26 cellular contexts compared by ENCODE assay signal in genomic region chr11:14041565-14041964, GRCh38.
DNase-seq lines count a peak whose midpoint lies in the region; ATAC-seq, FAIRE-seq and TF ChIP-seq lines count a peak whose summit lies in the region.
"Had no signal": no experiment of that assay in that cellular context is flagged by ENCODE, and none has a peak within 500 bp of the region (broad histone marks: within the 10 kb centered on the region; RNA-seq: fewer than 3 reads in every experiment).

No MANE protein-coding gene starts in this region.

- H2BK5ac ChIP-seq in IMR-90 (ENCODE audit: low read depth, low read length, poor library complexity, severe bottlenecking) (no peak overlapping the region), H9 (ENCODE audit: insufficient read length, low read length) (no peak overlapping the region)

- no peak overlapping the region for H4K8ac ChIP-seq in IMR-90 (ENCODE audit: low read depth in 2 of 2, low read length in 2 of 2)
- no peak overlapping the region for H4K8ac ChIP-seq in H9 (replicated peaks; ENCODE audit: insufficient read length, low read depth, low read length)

- dilution Hi-C loops in IMR-90 (cut with HindIII; ENCODE audit: low sequenced_read_pairs, unreplicated experiment): no loop called here

- H3K27ac Mint-ChIP-seq in H9: no peak overlapping the region
- H3K27ac Mint-ChIP-seq: CD14-positive monocyte; CD4-positive, alpha-beta memory T cell; CD4-positive, CD25-positive, alpha-beta regulatory T cell; CD8-positive, alpha-beta memory T cell had no signal

- no peak overlapping the region for H2BK120ac ChIP-seq in IMR-90 (ENCODE audit: low read depth, low read length)
- H2BK120ac ChIP-seq in H9 (ENCODE audit: low read depth, low read length, poor library complexity, severe bottlenecking): no peak overlapping the region

- H3K27me3 ChIP-seq in IMR-90 (ENCODE audit: control insufficient read depth, insufficient read depth, low read length): peaks cover 12% of the 10 kb centered on the region
- H3K27me3 ChIP-seq in K562 (ENCODE audit: control insufficient read depth in 2 of 2, insufficient read depth in 2 of 2, low read length in 2 of 2): no peaks in the 10 kb centered on the region
- no peaks in the 10 kb centered on the region for H3K27me3 ChIP-seq in H9 (ENCODE audit: insufficient read depth, low read length)
- no peaks in the 10 kb centered on the region for H3K27me3 ChIP-seq in Karpas-422 (ENCODE audit: low read length)
- H3K27me3 ChIP-seq: BE2C, BLaER1 had no signal

- peaks cover 2% of the 10 kb centered on the region; the same call in 1 of the 2 replicates for H3K27me3 Mint-ChIP-seq in H9 (ENCODE audit: low read depth)

- FAIRE-seq in K562 (lab: Jason Lieb, UNC): no peak
- FAIRE-seq: A204.1, GM12878, GM18507, GM19239 had no signal

- in situ Hi-C loops in IMR-90 (cut with MboI; ENCODE audit: low sequenced_read_pairs) (no loop called here), K562 (cut with MboI) (no loop called here)

- intact Hi-C loops in IMR-90 (cut with micrococcal nuclease): loop anchor here (1.0 kb wide), 1 partner anchor 85 kb away; no protein-coding TSS in a partner anchor
- intact Hi-C loops in K562 (cut with micrococcal nuclease): loop anchor here (1.0 to 2.0 kb wide), 2 partner anchors 85 to 269 kb away; no protein-coding TSS in a partner anchor

- H3K4me1 ChIP-seq in IMR-90 (ENCODE audit: control insufficient read depth, insufficient read depth, low read length) (no peaks in the 10 kb centered on the region), K562 (replicated peaks in 1 of 2; ENCODE audit: control insufficient read depth in 2 of 2, insufficient read depth in 2 of 2, low read length in 2 of 2) (no peaks in the 10 kb centered on the region), H9 (ENCODE audit: insufficient read depth, low read length) (no peaks in the 10 kb centered on the region), Karpas-422 (ENCODE audit: low read length) (no peaks in the 10 kb centered on the region)
- H3K4me1 ChIP-seq: BE2C, BLaER1 had no signal

- TF ChIP-seq RAD21 in IMR-90 (IDR thresholded peaks at IDR 0.05; ENCODE audit: low read length): no peak
- no peak for TF ChIP-seq RAD21 in K562 (CRISPR knock-in tag; conservative IDR thresholded peaks at IDR 0.05 in 1 of 2, IDR thresholded peaks at IDR 0.05 in 1 of 2)

- H3K4ac ChIP-seq in IMR-90 (ENCODE audit: low read depth, low read length) (no peak overlapping the region), H9 (ENCODE audit: low read depth, low read length) (no peak overlapping the region)

- ATAC-seq in IMR-90 (ENCODE audit: low read depth) (no peak), K562 (no peak), GM19035 (IDR thresholded peaks at IDR 0.05; ENCODE audit: unreplicated experiment) (no peak)
- ATAC-seq: GM12878 had no signal

- H2BK20ac ChIP-seq in IMR-90 (ENCODE audit: low read depth, low read length) (no peak overlapping the region), H9 (ENCODE audit: low read depth, low read length, poor library complexity, severe bottlenecking) (no peak overlapping the region)

- CTCF ChIA-PET in IMR-90 (lab: Yijun Ruan, JAX): interaction anchor here (0.7 to 1.0 kb wide), 2 partner anchors 58 to 90 kb away, joined by 3 read pairs; no protein-coding TSS in a partner anchor
- CTCF ChIA-PET in K562 (lab: Yijun Ruan, JAX; ENCODE audit: low intra/inter-chr PET ratio): interaction anchor here (0.9 to 1.1 kb wide), 2 partner anchors 86 to 269 kb away, joined by 3 read pairs; no protein-coding TSS in a partner anchor

- TF ChIP-seq CTCF in IMR-90 (conservative IDR thresholded peaks at IDR 0.05; ENCODE audit: low read depth, low read length) (no peak), K562 (IDR thresholded peaks at IDR 0.05 in 2 of 3, conservative IDR thresholded peaks at IDR 0.05 in 1 of 3; ENCODE audit: insufficient read depth in 2 of 3, low read depth in 1 of 3, low read length in 3 of 3) (no peak), H9 (conservative IDR thresholded peaks at IDR 0.05) (no peak)

- no peak overlapping the region for H3K14ac ChIP-seq in IMR-90 (replicated peaks; ENCODE audit: low read depth, low read length)
- no peak overlapping the region for H3K14ac ChIP-seq in H9 (ENCODE audit: insufficient read depth, low read length)

- no peaks in the 10 kb centered on the region for H3K9me3 ChIP-seq in IMR-90 (ENCODE audit: control insufficient read depth, insufficient read depth, low read length)
- no peaks in the 10 kb centered on the region for H3K9me3 ChIP-seq in K562 (replicated peaks; ENCODE audit: control insufficient read depth, insufficient read depth, low read depth, low read length)
- no peaks in the 10 kb centered on the region for H3K9me3 ChIP-seq in H9 (ENCODE audit: control insufficient read depth, low read depth, low read length)
- H3K9me3 ChIP-seq in Karpas-422 (ENCODE audit: low read length): no peaks in the 10 kb centered on the region
- H3K9me3 ChIP-seq: BE2C, BLaER1 had no signal

- H3T11ph ChIP-seq in H9 (ENCODE audit: low read length): no peak overlapping the region

- no peak overlapping the region for H2BK15ac ChIP-seq in IMR-90 (ENCODE audit: low read depth, low read length)
- H2BK15ac ChIP-seq in H9 (ENCODE audit: low read depth, low read length): no peak overlapping the region

- H4K91ac ChIP-seq in IMR-90 (ENCODE audit: insufficient read depth, low read depth, low read length) (no peak overlapping the region), H9 (ENCODE audit: insufficient read length, low read depth, low read length) (no peak overlapping the region)

- H2BK12ac ChIP-seq in H9 (ENCODE audit: insufficient read length, low read depth, low read length): no peak overlapping the region

- no peak overlapping the region for H3K18ac ChIP-seq in IMR-90 (ENCODE audit: low read depth, low read length)
- no peak overlapping the region for H3K18ac ChIP-seq in H9 (ENCODE audit: insufficient read length, low read depth, low read length)

- no peaks in the 10 kb centered on the region for H3K79me1 ChIP-seq in IMR-90 (ENCODE audit: low read depth in 1 of 2, low read length in 2 of 2)
- H3K79me1 ChIP-seq in H9 (ENCODE audit: insufficient read depth, low read depth, low read length, poor library complexity, severe bottlenecking): no peaks in the 10 kb centered on the region

- H3K23me2 ChIP-seq in H9 (ENCODE audit: insufficient read length, low read depth, low read length, poor library complexity, severe bottlenecking): no peaks in the 10 kb centered on the region

- TF ChIP-seq EP300 in K562 (IDR thresholded peaks at IDR 0.05; ENCODE audit: low read length): no peak

- H4K5ac ChIP-seq in IMR-90 (ENCODE audit: low read depth, low read length) (no peak overlapping the region), H9 (ENCODE audit: insufficient read length, low read depth, low read length) (no peak overlapping the region)

- no peak overlapping the region for H3K4me2 ChIP-seq in IMR-90 (ENCODE audit: low read depth, low read length)
- no peak overlapping the region for H3K4me2 ChIP-seq in K562 (ENCODE audit: insufficient read depth, low read length)
- H3K4me2 ChIP-seq in H9 (ENCODE audit: insufficient read depth, insufficient read length, low read length): no peak overlapping the region
- H3K4me2 ChIP-seq in Karpas-422 (ENCODE audit: low read depth, low read length, poor library complexity, severe bottlenecking): no peak overlapping the region
- H3K4me2 ChIP-seq: BLaER1 had no signal

- H3K4me3 ChIP-seq in IMR-90 (ENCODE audit: insufficient read depth, low read depth, low read length) (no peak overlapping the region), K562 (no peak overlapping the region), Karpas-422 (ENCODE audit: low read length) (no peak overlapping the region)
- H3K4me3 ChIP-seq: BLaER1, GM12878 had no signal

- H3K56ac ChIP-seq in IMR-90 (ENCODE audit: extremely low read depth, insufficient read depth, low read length) (no peak overlapping the region), H9 (ENCODE audit: insufficient read length, low read depth, low read length) (no peak overlapping the region)

- H2AK5ac ChIP-seq in IMR-90 (ENCODE audit: low read depth, low read length): no peak overlapping the region
- no peak overlapping the region for H2AK5ac ChIP-seq in H9 (ENCODE audit: insufficient read length, low read length)

- no peak overlapping the region for H3K9ac ChIP-seq in IMR-90 (ENCODE audit: low read depth, low read length)
- H3K9ac ChIP-seq in K562 (ENCODE audit: insufficient read depth in 1 of 2, low read depth in 2 of 2, low read length in 2 of 2): no peak overlapping the region
- no peak overlapping the region for H3K9ac ChIP-seq in H9 (ENCODE audit: extremely low read depth, insufficient read length, low read length)
- H3K9ac ChIP-seq in Karpas-422 (ENCODE audit: low read length): no peak overlapping the region
- H3K9ac ChIP-seq: BLaER1 had no signal

- H3K36me3 ChIP-seq in IMR-90 (ENCODE audit: control insufficient read depth, insufficient read depth, low read length) (no peaks in the 10 kb centered on the region), K562 (ENCODE audit: control insufficient read depth, insufficient read depth, low read length) (no peaks in the 10 kb centered on the region), Karpas-422 (ENCODE audit: insufficient read depth, low read length) (no peaks in the 10 kb centered on the region)
- H3K36me3 ChIP-seq: BE2C, BLaER1 had no signal

- DNase-seq in IMR-90 (no peak), OCI-M1 (lab: John Stamatoyannopoulos, UW) (peak; percentile 16), K562 (ENCODE audit: extremely low read depth in 1 of 4, low spot score in 3 of 4) (no peak), H9 (no peak), Karpas-422 (no peak)
- no peak for DNase-seq in stimulated activated CD4-positive, alpha-beta T cell treated with anti-CD3 and anti-CD28 coated beads, Interleukin-12 subunit alpha, Interleukin-12 subunit beta, amount 100 ng/mL, for 4 hours
- DNase-seq: 8988T; BE2C; C1 segment of cervical spinal cord; CD4-positive, alpha-beta memory T cell; CD4-positive, CD25-positive, alpha-beta regulatory T cell; CD8-positive, alpha-beta memory T cell; COR-L47; DMS 273 treated with DMSO at 0.1 percent for 48 hours; DMS153; DMS79; DND-41; EL; GDM1 had no signal

- POLR2A ChIA-PET in IMR-90 (lab: Charles Lee; ENCODE audit: unreplicated experiment): no interaction called here
- POLR2A ChIA-PET in K562 (lab: Yijun Ruan, JAX): interaction anchor here (0.6 kb wide), 1 partner anchor 22 kb away, joined by 5 read pairs; no protein-coding TSS in a partner anchor

- BruUV-seq in IMR-90 (replicated peaks; lab: Mats Ljungman, UMichigan): no TSS peak
- no TSS peak for BruUV-seq in K562 (replicated peaks; lab: Mats Ljungman, UMichigan)

- H4K20me1 ChIP-seq in IMR-90 (ENCODE audit: insufficient read depth, low read length) (no peaks in the 10 kb centered on the region), K562 (replicated peaks; ENCODE audit: control insufficient read depth, insufficient read depth, low read length) (no peaks in the 10 kb centered on the region), H9 (ENCODE audit: control insufficient read depth, insufficient read depth, insufficient read length) (no peaks in the 10 kb centered on the region), Karpas-422 (ENCODE audit: insufficient read depth, low read depth, low read length) (no peaks in the 10 kb centered on the region)
- H4K20me1 ChIP-seq: BLaER1 had no signal

- no peak for TF ChIP-seq POLR2A in IMR-90 (IDR thresholded peaks at IDR 0.05; ENCODE audit: low read depth, low read length)
- TF ChIP-seq POLR2A in K562 (conservative IDR thresholded peaks at IDR 0.05): no peak

- no CpG with 5 or more reads among the region's 4 CpGs for WGBS in IMR-90 (ENCODE audit: extremely low coverage in 2 of 2, insufficient read length in 1 of 2), 2 experiments
- WGBS in K562 (ENCODE audit: insufficient coverage, low coverage, missing lambda C conversion rate): 0% methylated on average over 4 of the region's 4 CpGs
- WGBS in H9 (ENCODE audit: extremely low coverage, insufficient read length, low lambda C conversion rate): no CpG with 5 or more reads among the region's 4 CpGs

- H3K79me2 ChIP-seq in K562 (ENCODE audit: control insufficient read depth, insufficient read depth, low read length): no peaks in the 10 kb centered on the region
- no peaks in the 10 kb centered on the region for H3K79me2 ChIP-seq in H9 (ENCODE audit: insufficient read depth, low read length)
- no peaks in the 10 kb centered on the region for H3K79me2 ChIP-seq in Karpas-422 (ENCODE audit: low read length)

- H3K9me1 ChIP-seq in IMR-90 (ENCODE audit: insufficient read depth, low read length) (no peaks in the 10 kb centered on the region), K562 (ENCODE audit: control insufficient read depth, insufficient read depth, low read length) (no peaks in the 10 kb centered on the region)

- H3K36me3 Mint-ChIP-seq in H9 (ENCODE audit: insufficient read depth in 1 of 3, low read depth in 3 of 3): no peaks in the 10 kb centered on the region
- H3K36me3 Mint-ChIP-seq: CD14-positive monocyte; CD4-positive, alpha-beta memory T cell; CD4-positive, CD25-positive, alpha-beta regulatory T cell; CD8-positive, alpha-beta memory T cell had no signal

- H3K27ac ChIP-seq in IMR-90 (ENCODE audit: insufficient read depth, low read length) (no peak overlapping the region), K562 (ENCODE audit: extremely low read depth, low read depth, low read length) (no peak overlapping the region), H9 (ENCODE audit: insufficient read length, low read depth, low read length) (no peak overlapping the region), Karpas-422 (ENCODE audit: low read length) (no peak overlapping the region)
- H3K27ac ChIP-seq: BLaER1 had no signal

- H3K4me3 Mint-ChIP-seq in H9: no peak overlapping the region
- H3K4me3 Mint-ChIP-seq: CD14-positive monocyte; CD4-positive, alpha-beta memory T cell; CD4-positive, CD25-positive, alpha-beta regulatory T cell; CD8-positive, alpha-beta memory T cell had no signal

- H3K4me1 Mint-ChIP-seq in H9: peaks cover 0 to 8% of the 10 kb centered on the region in 2 experiments; a peak in 3 of 4 replicates
- H3K4me1 Mint-ChIP-seq: CD14-positive monocyte; CD4-positive, alpha-beta memory T cell; CD4-positive, CD25-positive, alpha-beta regulatory T cell; CD8-positive, alpha-beta memory T cell had no signal

- no peaks in the 10 kb centered on the region for H3K9me2 ChIP-seq in Karpas-422 (replicated peaks; ENCODE audit: insufficient read depth, low read length)

- H3K23ac ChIP-seq in IMR-90 (ENCODE audit: low read depth, low read length) (no peak overlapping the region), H9 (ENCODE audit: insufficient read length, low read depth, low read length) (no peak overlapping the region)

- H2AFZ ChIP-seq in IMR-90 (replicated peaks; ENCODE audit: low read length, poor library complexity): no peak overlapping the region
- H2AFZ ChIP-seq in K562 (ENCODE audit: low read depth, low read length): no peak overlapping the region
- H2AFZ ChIP-seq in H9 (ENCODE audit: low read length): no peak overlapping the region
- no peak overlapping the region for H2AFZ ChIP-seq in Karpas-422 (ENCODE audit: low read length)

- H3K9me3 Mint-ChIP-seq in H9: no peaks in the 10 kb centered on the region
- H3K9me3 Mint-ChIP-seq: CD4-positive, alpha-beta memory T cell; CD8-positive, alpha-beta memory T cell had no signal

- no peak overlapping the region for H2AK9ac ChIP-seq in IMR-90 (replicated peaks; ENCODE audit: low read depth, low read length, poor library complexity)
